Comparison of ENCODE assay signal across 15 cellular contexts in the genomic region with DNA sequence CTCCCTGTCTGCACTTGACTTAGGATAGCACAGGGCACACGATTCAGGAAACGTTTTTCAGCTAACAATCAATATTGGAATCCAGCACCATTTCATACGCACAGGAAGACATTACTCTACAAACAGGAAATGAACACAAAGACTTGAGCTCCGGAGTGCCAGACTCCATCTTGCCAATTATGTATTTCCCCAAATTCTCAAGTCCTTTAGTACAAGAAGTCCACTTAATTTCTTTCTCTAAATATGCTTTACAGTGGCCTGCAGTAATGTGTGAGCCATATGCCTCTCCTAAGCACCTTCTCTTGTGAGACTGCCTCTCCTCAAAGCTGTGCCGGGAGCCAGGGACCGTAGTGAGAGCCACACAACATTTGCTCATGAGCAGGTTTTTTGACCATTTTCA.
"Had no signal": no experiment of that assay in that cellular context is flagged by ENCODE, and none has a peak within 500 bp of the region (broad histone marks: within the 10 kb centered on the region; RNA-seq: fewer than 3 reads in every experiment).

No MANE protein-coding gene starts in this region.

- H3K4me1 Mint-ChIP-seq: central memory CD8-positive, alpha-beta T cell; naive thymus-derived CD4-positive, alpha-beta T cell; stimulated activated effector memory CD8-positive, alpha-beta T cell treated with anti-CD3 and anti-CD28 coated beads, Interleukin-12 subunit alpha, Interleukin-12 subunit beta, amount 100 ng/mL, for 72 hours had no signal

- ATAC-seq: effector memory CD8-positive, alpha-beta T cell; naive thymus-derived CD4-positive, alpha-beta T cell; stimulated activated effector memory CD8-positive, alpha-beta T cell treated with anti-CD3 and anti-CD28 coated beads, Interleukin-12 subunit alpha, Interleukin-12 subunit beta, amount 100 ng/mL, for 72 hours; stimulated activated naive CD8-positive, alpha-beta T cell treated with anti-CD3 and anti-CD28 coated beads, Interleukin-15, Interleukin-2, amounts not matched to agents 100 U/mL and 50 U/mL, for 24 hours had no signal

- H3K36me3 ChIP-seq: sigmoid colon, thoracic aorta, transverse colon had no signal

- H3K4me3 ChIP-seq: sigmoid colon, thoracic aorta, transverse colon had no signal

- H3K36me3 Mint-ChIP-seq: naive thymus-derived CD4-positive, alpha-beta T cell; stimulated activated effector memory CD8-positive, alpha-beta T cell treated with anti-CD3 and anti-CD28 coated beads, Interleukin-12 subunit alpha, Interleukin-12 subunit beta, amount 100 ng/mL, for 72 hours had no signal

- H3K4me3 Mint-ChIP-seq: central memory CD8-positive, alpha-beta T cell; effector memory CD8-positive, alpha-beta T cell; naive thymus-derived CD4-positive, alpha-beta T cell; nephron progenitor cell; stimulated activated effector memory CD8-positive, alpha-beta T cell treated with anti-CD3 and anti-CD28 coated beads, Interleukin-12 subunit alpha, Interleukin-12 subunit beta, amount 100 ng/mL, for 72 hours had no signal

- H3K27me3 ChIP-seq: foreskin keratinocyte, sigmoid colon, transverse colon had no signal

- H3K27me3 Mint-ChIP-seq: central memory CD8-positive, alpha-beta T cell had no signal

- H3K27ac ChIP-seq: foreskin keratinocyte, sigmoid colon, thoracic aorta, transverse colon had no signal

- H3K27ac Mint-ChIP-seq: effector memory CD8-positive, alpha-beta T cell; naive thymus-derived CD4-positive, alpha-beta T cell; nephron progenitor cell; stimulated activated effector memory CD8-positive, alpha-beta T cell treated with anti-CD3 and anti-CD28 coated beads, Interleukin-12 subunit alpha, Interleukin-12 subunit beta, amount 100 ng/mL, for 72 hours had no signal

- DNase-seq: effector memory CD8-positive, alpha-beta T cell; head of caudate nucleus; hippocampal formation; naive thymus-derived CD4-positive, alpha-beta T cell; nephron progenitor cell; sigmoid colon; small intestine; stimulated activated CD4-positive, alpha-beta T cell treated with anti-CD3 and anti-CD28 coated beads, Interleukin-4, amount 100 ng/mL, for 1 hour; stimulated activated CD8-positive, alpha-beta memory T cell treated with anti-CD3 and anti-CD28 coated beads, Interleukin-4, amount 100 ng/mL, for 48 hours; stimulated activated naive CD8-positive, alpha-beta T cell treated with anti-CD3 and anti-CD28 coated beads, Interleukin-15, Interleukin-2, amounts not matched to agents 100 U/mL and 50 U/mL, for 24 hours; transverse colon had no signal

- H3K4me1 ChIP-seq: foreskin keratinocyte, transverse colon had no signal
